24 cellular contexts compared by ENCODE assay signal in genomic region chr2:75431276-75431675, GRCh38.
A peak's percentile ranks its signal among the peaks of the same experiment; 100 is the strongest.
DNase-seq lines count a peak whose midpoint lies in the region; TF ChIP-seq lines count a peak whose summit lies in the region.
"Had no signal": no experiment of that assay in that cellular context is flagged by ENCODE, and none has a peak within 500 bp of the region (broad histone marks: within the 10 kb centered on the region; RNA-seq: fewer than 3 reads in every experiment).

No MANE protein-coding gene starts in this region.

- no peak for TF ChIP-seq POLR2A in Peyer's patch (IDR thresholded peaks at IDR 0.05)

- H3K36me3 ChIP-seq in Peyer's patch, result no peaks in the 10 kb centered on the region
- H3K36me3 ChIP-seq: right lobe of liver, suprapubic skin had no signal

- no peak for TF ChIP-seq CTCF in Peyer's patch (IDR thresholded peaks at IDR 0.05)

- no peaks in the 10 kb centered on the region for H3K9me3 ChIP-seq in Peyer's patch
- H3K9me3 ChIP-seq: right lobe of liver, suprapubic skin had no signal

- H3K4me1 ChIP-seq in Peyer's patch, result no peaks in the 10 kb centered on the region
- H3K4me1 ChIP-seq: right lobe of liver, suprapubic skin had no signal

- H3K4me3 ChIP-seq in Peyer's patch, result no peak overlapping the region
- H3K4me3 ChIP-seq: right lobe of liver, suprapubic skin had no signal

- no peaks in the 10 kb centered on the region for H3K27me3 ChIP-seq in Peyer's patch
- H3K27me3 ChIP-seq: right lobe of liver had no signal

- peak; percentile 12 for DNase-seq in NCI-H82 (lab: John Stamatoyannopoulos, UW)
- DNase-seq in NCI-H82 treated with DMSO at 0.1 percent for 48 hours (lab: John Stamatoyannopoulos, UW; ENCODE audit: unreplicated experiment), result no peak
- DNase-seq in NAMALWA (ENCODE audit: low spot score), result peak; percentile 17
- peak; percentile 45 for DNase-seq in kidney tubule cell (ENCODE audit: low spot score)
- no peak for DNase-seq in NCI-H1417 treated with DMSO at 0.1 percent for 48 hours (lab: John Stamatoyannopoulos, UW)
- DNase-seq in Peyer's patch, result no peak
- no peak for DNase-seq in Ammon's horn (ENCODE audit: low spot score)
- no peak for DNase-seq in activated CD4-positive, alpha-beta T cell treated with anti-CD3 and anti-CD28 coated beads, Interleukin-2, amount 50 U/mL, for 4 hours
- DNase-seq: activated CD4-positive, alpha-beta T cell treated with anti-CD3 and anti-CD28 coated beads for 4 hours; activated CD8-positive, alpha-beta memory T cell treated with anti-CD3 and anti-CD28 coated beads for 24 hours; activated gamma-delta T cell; activated naive CD8-positive, alpha-beta T cell treated with anti-CD3 and anti-CD28 coated beads, Interleukin-2, amount 50 U/mL, for 24 hours; activated T-cell treated with anti-CD3 and anti-CD28 coated beads, Interleukin-2, amount 50 U/mL, for 1 hour; CD4-positive, alpha-beta memory T cell; NCI-H1105 treated with DMSO at 0.1 percent for 48 hours; NCI-H2081; NCI-H226; NCI-H69; right lobe of liver; stimulated activated CD4-positive, alpha-beta T cell treated with anti-CD3 and anti-CD28 coated beads, Interleukin-12 subunit alpha, Interleukin-12 subunit beta, amount 100 ng/mL, for 4 hours; stimulated activated CD4-positive, alpha-beta T cell treated with anti-CD3 and anti-CD28 coated beads, Interleukin-4, amount 100 ng/mL, for 24 hours; T-helper 2 cell had no signal

- H3K27ac ChIP-seq in Peyer's patch, result peak overlapping the region in 1 of 4 donors; percentile 38
- H3K27ac ChIP-seq: 22Rv1, right lobe of liver, suprapubic skin had no signal

Comparison
In these comparisons a context has a peak if more than half of its experiments do, and no peak if none do; other contexts are left out.
1. DNase-seq: peak in NCI-H82 (single experiment), NAMALWA (single experiment) and kidney tubule cell (single experiment); none in NCI-H82 treated with DMSO at 0.1 percent for 48 hours (single experiment), NCI-H1417 treated with DMSO at 0.1 percent for 48 hours (single experiment), Peyer's patch (0 of 3), Ammon's horn (single experiment) and activated CD4-positive, alpha-beta T cell treated with anti-CD3 and anti-CD28 coated beads, Interleukin-2, amount 50 U/mL, for 4 hours (0 of 2).